Comparison of ENCODE assay signal across 27 cellular contexts in genomic region chr15:50860824-50861223, GRCh38.
"Had no signal": no experiment of that assay in that cellular context is flagged by ENCODE, and none has a peak within 500 bp of the region (broad histone marks: within the 10 kb centered on the region; RNA-seq: fewer than 3 reads in every experiment).

No MANE protein-coding gene starts in this region.

- H3K36me3 ChIP-seq: colonic mucosa, esophagus muscularis mucosa, esophagus squamous epithelium, gastrocnemius medialis, gastroesophageal sphincter, heart left ventricle, heart right ventricle had no signal

- H3K27ac ChIP-seq: colonic mucosa, coronary artery, dorsolateral prefrontal cortex, epithelial cell of prostate, esophagus muscularis mucosa, esophagus squamous epithelium, foreskin keratinocyte, gastrocnemius medialis, gastroesophageal sphincter, heart left ventricle, heart right ventricle had no signal

- DNase-seq: colonic mucosa; cortex of kidney; dermis blood vessel endothelial cell; dorsolateral prefrontal cortex; effector CD4-positive, alpha-beta T cell; effector CD8-positive, alpha-beta T cell; effector memory CD4-positive, alpha-beta T cell; effector memory CD8-positive, alpha-beta T cell; endodermal cell; esophagus squamous epithelium; foreskin fibroblast; foreskin keratinocyte; foreskin melanocyte; gastrocnemius medialis; glutamatergic neuron; head of caudate nucleus; heart left ventricle; heart right ventricle had no signal

- FAIRE-seq: colon, endometrium, endothelial cell of umbilical vein, frontal cortex had no signal

- H3K9me3 ChIP-seq: colonic mucosa, esophagus muscularis mucosa, esophagus squamous epithelium, gastrocnemius medialis, gastroesophageal sphincter, heart left ventricle, heart right ventricle had no signal

- ATAC-seq: effector memory CD8-positive, alpha-beta T cell; esophagus mucosa; foreskin keratinocyte; gastrocnemius medialis; gastroesophageal sphincter; heart left ventricle; heart right ventricle had no signal

- H3K4me1 ChIP-seq: colonic mucosa, foreskin keratinocyte, heart right ventricle had no signal

- H3K27me3 ChIP-seq: colonic mucosa, dorsolateral prefrontal cortex, esophagus muscularis mucosa, foreskin keratinocyte, gastrocnemius medialis, gastroesophageal sphincter, heart left ventricle, heart right ventricle had no signal

- H3K4me3 ChIP-seq: colonic mucosa, coronary artery, dorsolateral prefrontal cortex, esophagus muscularis mucosa, esophagus squamous epithelium, gastrocnemius medialis, gastroesophageal sphincter, heart left ventricle, heart right ventricle had no signal
